Comparison of ENCODE assay signal across 1 cellular context in the genomic region with DNA sequence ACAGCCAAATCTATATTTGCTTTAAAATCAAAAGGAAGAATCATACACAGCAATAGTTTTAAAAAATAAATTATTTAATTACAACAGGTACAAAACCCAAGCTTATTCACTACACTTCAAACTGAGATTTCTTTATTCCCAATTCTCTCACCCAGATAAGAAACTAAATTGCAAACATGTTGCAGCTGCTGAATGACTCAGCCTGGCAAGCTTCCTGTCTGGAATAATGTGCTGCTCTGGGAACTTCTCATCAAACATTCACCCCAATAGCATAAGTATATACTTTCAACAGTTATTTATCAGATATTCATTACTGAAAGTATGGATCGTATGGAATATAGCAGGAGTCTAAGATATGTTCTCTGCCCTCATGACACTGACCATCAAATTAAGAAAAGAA.
TF ChIP-seq lines count a peak whose summit lies in the region.

No MANE protein-coding gene starts in this region.

TF ChIP-seq in GM23338, 12 proteins besides CTCF, POLR2A, EP300 and RAD21 (continued from another document):
- no peak for TF ChIP-seq ZNF462 (CRISPR knock-in tag; IDR thresholded peaks at IDR 0.05)
- TF ChIP-seq, protein P1, sequence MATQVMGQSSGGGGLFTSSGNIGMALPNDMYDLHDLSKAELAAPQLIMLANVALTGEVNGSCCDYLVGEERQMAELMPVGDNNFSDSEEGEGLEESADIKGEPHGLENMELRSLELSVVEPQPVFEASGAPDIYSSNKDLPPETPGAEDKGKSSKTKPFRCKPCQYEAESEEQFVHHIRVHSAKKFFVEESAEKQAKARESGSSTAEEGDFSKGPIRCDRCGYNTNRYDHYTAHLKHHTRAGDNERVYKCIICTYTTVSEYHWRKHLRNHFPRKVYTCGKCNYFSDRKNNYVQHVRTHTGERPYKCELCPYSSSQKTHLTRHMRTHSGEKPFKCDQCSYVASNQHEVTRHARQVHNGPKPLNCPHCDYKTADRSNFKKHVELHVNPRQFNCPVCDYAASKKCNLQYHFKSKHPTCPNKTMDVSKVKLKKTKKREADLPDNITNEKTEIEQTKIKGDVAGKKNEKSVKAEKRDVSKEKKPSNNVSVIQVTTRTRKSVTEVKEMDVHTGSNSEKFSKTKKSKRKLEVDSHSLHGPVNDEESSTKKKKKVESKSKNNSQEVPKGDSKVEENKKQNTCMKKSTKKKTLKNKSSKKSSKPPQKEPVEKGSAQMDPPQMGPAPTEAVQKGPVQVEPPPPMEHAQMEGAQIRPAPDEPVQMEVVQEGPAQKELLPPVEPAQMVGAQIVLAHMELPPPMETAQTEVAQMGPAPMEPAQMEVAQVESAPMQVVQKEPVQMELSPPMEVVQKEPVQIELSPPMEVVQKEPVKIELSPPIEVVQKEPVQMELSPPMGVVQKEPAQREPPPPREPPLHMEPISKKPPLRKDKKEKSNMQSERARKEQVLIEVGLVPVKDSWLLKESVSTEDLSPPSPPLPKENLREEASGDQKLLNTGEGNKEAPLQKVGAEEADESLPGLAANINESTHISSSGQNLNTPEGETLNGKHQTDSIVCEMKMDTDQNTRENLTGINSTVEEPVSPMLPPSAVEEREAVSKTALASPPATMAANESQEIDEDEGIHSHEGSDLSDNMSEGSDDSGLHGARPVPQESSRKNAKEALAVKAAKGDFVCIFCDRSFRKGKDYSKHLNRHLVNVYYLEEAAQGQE (IDR thresholded peaks at IDR 0.05; ENCODE audit: unreplicated experiment): no peak
